Comparison of ENCODE assay signal across 12 cellular contexts in genomic region chr1:179353546-179353945, GRCh38. TPM values are rescaled to one million over a fixed set of nuclear protein-coding genes. Genes with fewer than 3 reads are reported as not detected.
DNase-seq lines count a peak whose midpoint lies in the region; ATAC-seq and TF ChIP-seq lines count a peak whose summit lies in the region.
"Had no signal": no experiment of that assay in that cellular context is flagged by ENCODE, and none has a peak within 500 bp of the region (broad histone marks: within the 10 kb centered on the region; RNA-seq: fewer than 3 reads in every experiment).

No MANE protein-coding gene starts in this region.

- ATAC-seq in left ventricle myocardium superior, result peak; percentile 99
- no peak for ATAC-seq in GM18505 (IDR thresholded peaks at IDR 0.05; ENCODE audit: unreplicated experiment)
- no peak for ATAC-seq in T-cell (replicated peaks in 1 of 4)

- H3K36me3 Mint-ChIP-seq in endodermal cell (ENCODE audit: low read depth), result peaks cover 26% of the 10 kb centered on the region
- H3K36me3 Mint-ChIP-seq in T-cell, result peaks cover 47% of the 10 kb centered on the region

- no peak for TF ChIP-seq POLR2A in sigmoid colon (IDR thresholded peaks at IDR 0.05)
- TF ChIP-seq POLR2A in GM18505 (IDR thresholded peaks at IDR 0.05; ENCODE audit: borderline replicate concordance, extremely low read depth, insufficient read depth, insufficient read length), result no peak

- peak; percentile 33 for DNase-seq in GM03348 (ENCODE audit: low spot score)
- DNase-seq in astrocyte of the hippocampus (ENCODE audit: low read depth, low spot score), result peak; percentile 64
- no peak for DNase-seq in left ventricle myocardium superior
- peak; percentile 73 for DNase-seq in sigmoid colon
- no peak for DNase-seq in endodermal cell
- no peak for DNase-seq in T-cell
- no peak for DNase-seq in activated CD4-positive, alpha-beta T cell treated with anti-CD3 and anti-CD28 coated beads, Interleukin-2, amount 50 U/mL, for 48 hours
- DNase-seq: cerebellar nuclear complex; naive B cell; NCI-H1694; stimulated activated naive CD4-positive, alpha-beta T cell treated with Interleukin-2 at 50 U/mL for 16 hours had no signal

- 82 to 88% methylated on average over 5 of the region's 5 CpGs for WGBS in sigmoid colon, 2 donors
- WGBS in endodermal cell (ENCODE audit: insufficient coverage in 1 of 2, insufficient read length in 1 of 2), 2 experiments, result 91% methylated on average over 4 to 5 of the region's 5 CpGs

- H3K27me3 ChIP-seq in sigmoid colon, result no peaks in the 10 kb centered on the region
- no peaks in the 10 kb centered on the region for H3K27me3 ChIP-seq in endodermal cell (ENCODE audit: control insufficient read depth, insufficient read depth, low read length, poor library complexity, severe bottlenecking)

- H3K27ac ChIP-seq in sigmoid colon, result peak overlapping the region in 2 of 4 donors; percentile 2 to 5
- no peak overlapping the region for H3K27ac ChIP-seq in endodermal cell (ENCODE audit: low read depth, low read length)

- no peak for TF ChIP-seq EP300 in sigmoid colon (IDR thresholded peaks at IDR 0.05)

- H3K4me1 Mint-ChIP-seq in endodermal cell (no peaks in the 10 kb centered on the region), T-cell (peaks cover 0 to 5% (median 0%) of the 10 kb centered on the region in 3 donors)
- H3K4me1 Mint-ChIP-seq: naive B cell had no signal

- H3K4me3 ChIP-seq in sigmoid colon, result no peak overlapping the region
- H3K4me3 ChIP-seq in endodermal cell (ENCODE audit: low read length), result no peak overlapping the region

- no peaks in the 10 kb centered on the region for H3K27me3 Mint-ChIP-seq in endodermal cell (ENCODE audit: insufficient read depth)
- no peaks in the 10 kb centered on the region for H3K27me3 Mint-ChIP-seq in T-cell
- H3K27me3 Mint-ChIP-seq: naive B cell had no signal

- H3K9me3 ChIP-seq in sigmoid colon, result no peaks in the 10 kb centered on the region
- H3K9me3 ChIP-seq in endodermal cell (ENCODE audit: control insufficient read depth, low read length), result no peaks in the 10 kb centered on the region

- H3K27ac Mint-ChIP-seq in endodermal cell, result no peak overlapping the region
- no peak overlapping the region for H3K27ac Mint-ChIP-seq in T-cell

- H3K9me3 Mint-ChIP-seq in endodermal cell (no peaks in the 10 kb centered on the region), T-cell (no peaks in the 10 kb centered on the region)

- POLR2A ChIA-PET in T-cell (lab: Charles Lee), result no interaction called here

- H3K4me3 Mint-ChIP-seq in endodermal cell (no peak overlapping the region), T-cell (no peak overlapping the region)
- H3K4me3 Mint-ChIP-seq: naive B cell had no signal

- intact Hi-C loops in left ventricle myocardium superior (cut with micrococcal nuclease), result no loop called here
- intact Hi-C loops in sigmoid colon (cut with DNase I), result no loop called here

- H3K4me1 ChIP-seq in sigmoid colon (peaks cover 0 to 5% (median 0%) of the 10 kb centered on the region in 4 donors), endodermal cell (ENCODE audit: control insufficient read depth, insufficient read depth, low read length) (no peaks in the 10 kb centered on the region)

- peaks cover 0 to 40% (median 4%) of the 10 kb centered on the region in 4 donors for H3K36me3 ChIP-seq in sigmoid colon
- peaks cover 58% of the 10 kb centered on the region for H3K36me3 ChIP-seq in endodermal cell (ENCODE audit: control insufficient read depth, insufficient read depth, low read length)

- CTCF ChIA-PET in T-cell (lab: Charles Lee), result interaction anchor here in 1 of 2 donors (1.0 kb wide), 1 partner anchor 38 kb away, joined by 3 read pairs; no protein-coding TSS in a partner anchor

- H3K9ac ChIP-seq in endodermal cell (ENCODE audit: extremely low read depth, low read length, poor library complexity, severe bottlenecking), result no peak overlapping the region

- TF ChIP-seq CTCF in sigmoid colon (IDR thresholded peaks at IDR 0.05) (no peak), endodermal cell (conservative IDR thresholded peaks at IDR 0.05) (no peak)

RNA-seq across cellular contexts. Expression of gene AXDND1, which starts 12.2 kb away (rescaled TPM):
- total RNA-seq in left ventricle myocardium superior (not detected), sigmoid colon (1 to 10 TPM in 1 of 4 donors, under 1 TPM in 2, not detected in 1; 0.14 to 2.5 (median 0.36) TPM), endodermal cell (1 to 10 TPM in 1 of 2 donors, under 1 TPM in 1; 0.69 to 1.3 TPM), T-cell (1 to 10 TPM in 1 of 5 donors, under 1 TPM in 2, not detected in 2; 0.19 to 1.5 (median 0.77) TPM)
- 10 to 100 TPM in 1 of 3 donors, 1 to 10 TPM in 2; 2.4 to 19.2 (median 5.1) TPM for polyA plus RNA-seq in sigmoid colon
- not detected for polyA plus RNA-seq in endodermal cell (2013, experiment 1 of 2)
- polyA plus RNA-seq in endodermal cell (2013, experiment 2 of 2), result not detected

RNA-seq across cellular contexts. Expression of gene SOAT1, which starts 59.9 kb away (rescaled TPM):
- total RNA-seq in left ventricle myocardium superior, result 9.7 TPM
- 10 to 100 TPM; 13.2 to 14.7 (median 14.1) TPM for total RNA-seq in sigmoid colon
- 1 to 10 TPM; 2.4 to 7.2 (median 2.8) TPM for polyA plus RNA-seq in sigmoid colon
- 10 to 100 TPM; 34.2 to 41.9 TPM for total RNA-seq in endodermal cell
- polyA plus RNA-seq in endodermal cell (2013, experiment 1 of 2), result 14.2 TPM
- polyA plus RNA-seq in endodermal cell (2013, experiment 2 of 2), result 13.5 TPM
- total RNA-seq in T-cell, result 10 to 100 TPM; 35.0 to 42.1 (median 39.1) TPM

Comparison
In these comparisons a context has a peak if more than half of its experiments do, and no peak if none do; other contexts are left out.
1. DNase-seq: peak in GM03348 (single experiment), astrocyte of the hippocampus (single experiment) and sigmoid colon (single experiment); none in left ventricle myocardium superior (single experiment), endodermal cell (single experiment), T-cell (0 of 34) and activated CD4-positive, alpha-beta T cell treated with anti-CD3 and anti-CD28 coated beads, Interleukin-2, amount 50 U/mL, for 48 hours (0 of 2).